In genomic region chr4:145234086-145234694, GRCh38 we compare ENCODE assay signal across 1 cellular context.
TF ChIP-seq lines count a peak whose summit lies in the region.

No MANE protein-coding gene starts in this region.

TF ChIP-seq in WTC11, 78 proteins besides CTCF, POLR2A, EP300 and RAD21 (continued from another document):
- TF ChIP-seq E2F4 (CRISPR knock-in tag; IDR thresholded peaks at IDR 0.05; ENCODE audit: borderline replicate concordance, low read depth) (no peak), ATF3 (CRISPR knock-in tag; conservative IDR thresholded peaks at IDR 0.05) (no peak)
